18 cellular contexts compared by ENCODE assay signal in the genomic region with DNA sequence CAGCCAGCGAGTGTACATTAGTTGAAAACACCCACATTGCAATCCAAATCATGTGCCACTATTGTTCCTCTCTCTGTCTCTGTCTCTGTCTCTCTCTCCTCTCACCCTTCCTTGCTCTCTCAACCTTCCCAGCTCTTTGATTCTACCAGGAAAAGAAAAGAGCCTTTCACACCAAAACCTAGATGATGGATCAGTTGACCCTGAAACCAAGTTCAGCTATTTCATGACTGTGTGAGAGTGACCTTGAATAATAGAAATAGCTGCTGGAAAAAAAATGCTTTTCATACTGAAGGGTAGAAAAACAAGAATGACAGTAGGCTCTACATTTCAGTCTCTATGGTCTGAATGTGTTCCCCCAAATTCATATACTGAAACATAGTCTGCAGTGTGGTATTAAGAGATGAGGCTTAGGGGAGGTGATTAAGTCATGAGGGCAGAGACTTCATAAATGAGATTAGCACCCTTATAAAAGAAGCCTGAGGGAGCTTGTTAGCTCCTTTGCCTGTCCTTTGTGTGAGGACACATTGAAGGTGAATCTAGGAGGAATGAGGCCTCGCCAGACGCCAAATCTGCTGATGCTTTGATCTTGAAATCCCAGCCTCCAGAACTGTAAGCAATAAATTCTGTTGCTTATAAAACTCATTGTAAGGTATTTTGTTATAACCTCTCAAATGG.
DNase-seq lines count a peak whose midpoint lies in the region; ATAC-seq, FAIRE-seq and TF ChIP-seq lines count a peak whose summit lies in the region.
"Had no signal": no experiment of that assay in that cellular context is flagged by ENCODE, and none has a peak within 500 bp of the region (broad histone marks: within the 10 kb centered on the region; RNA-seq: fewer than 3 reads in every experiment).

No MANE protein-coding gene starts in this region.

- H3K9me3 ChIP-seq in WERI-Rb-1 (ENCODE audit: severe bottlenecking) (no peaks in the 10 kb centered on the region), HepG2 (ENCODE audit: low read length) (no peaks in the 10 kb centered on the region), parathyroid adenoma (ENCODE audit: control insufficient read depth, low read length) (no peaks in the 10 kb centered on the region)

- CTCF ChIA-PET in HepG2 (lab: Yijun Ruan, JAX; ENCODE audit: low intra/inter-chr PET ratio, low total read pairs) = no interaction called here

- TF ChIP-seq POLR2A in HepG2 (IDR thresholded peaks at IDR 0.05; ENCODE audit: insufficient read depth in 1 of 2, low read depth in 2 of 2, low read length in 2 of 2) = no peak

- H3K4me1 ChIP-seq in HepG2 (ENCODE audit: insufficient read depth, low read length) = peaks cover 89% of the 10 kb centered on the region
- H3K4me1 ChIP-seq in parathyroid adenoma = peaks cover 17% of the 10 kb centered on the region

- TF ChIP-seq CTCF in WERI-Rb-1 (IDR thresholded peaks at IDR 0.05; ENCODE audit: low read depth, low read length) = no peak
- TF ChIP-seq CTCF in HepG2 (CRISPR knock-in tag; IDR thresholded peaks at IDR 0.05) = no peak
- no peak for TF ChIP-seq CTCF in parathyroid adenoma (IDR thresholded peaks at IDR 0.05)

- no peaks in the 10 kb centered on the region for H3K4me1 Mint-ChIP-seq in stimulated activated memory B cell treated with anti-CD40 and anti-IgM and Interleukin-4, amounts not matched to agents 10 μg/mL and 1 μg/mL and 100 μg/mL, for 72 hours
- H3K4me1 Mint-ChIP-seq: CD8-positive, alpha-beta memory T cell had no signal

- in situ Hi-C loops in HepG2 (cut with HindIII; ENCODE audit: extremely low pct_ligation_motif_present, low pct_unique_long_range_greater_than_20kb) = no loop called here

- H3K4me3 ChIP-seq in WERI-Rb-1 (ENCODE audit: low read depth, low read length) (no peak overlapping the region), HepG2 (replicated peaks in 1 of 3; ENCODE audit: insufficient read depth in 1 of 3, low read depth in 2 of 3, low read length in 3 of 3) (no peak overlapping the region), parathyroid adenoma (ENCODE audit: low read depth, low read length) (no peak overlapping the region)
- H3K4me3 ChIP-seq: PC-9 had no signal

- no peak overlapping the region; the same call in 1 of the 2 replicates for H3K9ac ChIP-seq in HepG2 (ENCODE audit: insufficient read depth, low read depth, low read length)
- H3K9ac ChIP-seq in parathyroid adenoma = no peak overlapping the region
- H3K9ac ChIP-seq: KMS-11 had no signal

- H3K36me3 Mint-ChIP-seq in stimulated activated memory B cell treated with anti-CD40 and anti-IgM and Interleukin-4, amounts not matched to agents 10 μg/mL and 1 μg/mL and 100 μg/mL, for 72 hours = no peaks in the 10 kb centered on the region
- H3K36me3 Mint-ChIP-seq: CD8-positive, alpha-beta memory T cell had no signal

- H3K9me3 Mint-ChIP-seq in stimulated activated memory B cell treated with anti-CD40 and anti-IgM and Interleukin-4, amounts not matched to agents 10 μg/mL and 1 μg/mL and 100 μg/mL, for 72 hours = peaks cover 4% of the 10 kb centered on the region
- H3K9me3 Mint-ChIP-seq: CD8-positive, alpha-beta memory T cell; H9 had no signal

- no peak overlapping the region for H3K27ac Mint-ChIP-seq in stimulated activated memory B cell treated with anti-CD40 and anti-IgM and Interleukin-4, amounts not matched to agents 10 μg/mL and 1 μg/mL and 100 μg/mL, for 72 hours
- H3K27ac Mint-ChIP-seq: CD8-positive, alpha-beta memory T cell had no signal

- TF ChIP-seq EP300 in HepG2 (IDR thresholded peaks at IDR 0.05; ENCODE audit: low read depth in 2 of 2, low read length in 2 of 2) (peak in 1 of 2 experiments; percentile 54; a peak in 2 of 4 replicates), HepG2 (CRISPR knock-in tag; IDR thresholded peaks at IDR 0.05; ENCODE audit: borderline replicate concordance) (peak; percentile 57; the same call in 1 of the 2 replicates)

- DNase-seq in WERI-Rb-1 = peak; percentile 21
- peak; percentile 92 for DNase-seq in HepG2 (ENCODE audit: low spot score)
- no peak for DNase-seq in activated effector memory CD4-positive, alpha-beta T cell treated with Interleukin-2 at 50 U/mL for 16 hours
- DNase-seq: ACHN; C1 segment of cervical spinal cord; CD8-positive, alpha-beta memory T cell; DMS79; H9; NCI-H1417; NCI-H187 treated with DMSO at 0.1 percent for 48 hours; NCI-H226; NCI-H524; PC-9 had no signal

- H3K36me3 ChIP-seq in WERI-Rb-1 (no peaks in the 10 kb centered on the region), HepG2 (replicated peaks in 1 of 2; ENCODE audit: control insufficient read depth in 1 of 2, insufficient read depth in 2 of 2, low read length in 2 of 2) (no peaks in the 10 kb centered on the region), parathyroid adenoma (ENCODE audit: control insufficient read depth, insufficient read depth, low read length) (no peaks in the 10 kb centered on the region)

- POLR2A ChIA-PET in HepG2 (lab: Yijun Ruan, JAX) = interaction anchor here (1.0 to 1.9 kb wide), 3 partner anchors 26 to 36 kb away, joined by 3 to 15 read pairs (median 11); no protein-coding TSS in a partner anchor

- intact Hi-C loops in HepG2 (cut with micrococcal nuclease; ENCODE audit: unreplicated experiment) = loop anchor here (2.0 to 5.0 kb wide), 2 partner anchors 27 to 37 kb away; no protein-coding TSS in a partner anchor

- peak; percentile 83 for FAIRE-seq in HepG2 (lab: Jason Lieb, UNC)

- no peak overlapping the region for H3K27ac ChIP-seq in WERI-Rb-1
- H3K27ac ChIP-seq in HepG2 (ENCODE audit: extremely low read length, insufficient read depth, low read length) = peak overlapping the region; percentile 57
- peak overlapping the region; percentile 58 for H3K27ac ChIP-seq in parathyroid adenoma
- H3K27ac ChIP-seq: KMS-11, PC-9 had no signal

- H3K4me3 Mint-ChIP-seq in stimulated activated memory B cell treated with anti-CD40 and anti-IgM and Interleukin-4, amounts not matched to agents 10 μg/mL and 1 μg/mL and 100 μg/mL, for 72 hours = no peak overlapping the region
- H3K4me3 Mint-ChIP-seq: CD8-positive, alpha-beta memory T cell; H9 had no signal

- no peak overlapping the region for H2AFZ ChIP-seq in HepG2 (ENCODE audit: low read length)
- H2AFZ ChIP-seq in parathyroid adenoma = peak overlapping the region; percentile 31
- H2AFZ ChIP-seq: PC-9 had no signal

- TF ChIP-seq RAD21 in HepG2 (CRISPR knock-in tag; IDR thresholded peaks at IDR 0.05) = no peak

- ATAC-seq in HepG2 = peak; percentile 68
- no peak for ATAC-seq in GM19351 (IDR thresholded peaks at IDR 0.05; ENCODE audit: unreplicated experiment)
- ATAC-seq in GM21423 (IDR thresholded peaks at IDR 0.05; ENCODE audit: unreplicated experiment) = no peak
- no peak for ATAC-seq in stimulated activated memory B cell treated with anti-CD40 and anti-IgM and Interleukin-4, amounts not matched to agents 10 μg/mL and 1 μg/mL and 100 μg/mL, for 72 hours

- no peaks in the 10 kb centered on the region for H3K79me2 ChIP-seq in HepG2 (ENCODE audit: insufficient read depth, low read length)
- no peaks in the 10 kb centered on the region for H3K79me2 ChIP-seq in parathyroid adenoma

- H3K4me2 ChIP-seq in HepG2 (ENCODE audit: low read depth, low read length) (peak overlapping the region; percentile 20), parathyroid adenoma (ENCODE audit: low read length) (no peak overlapping the region)
- H3K4me2 ChIP-seq: KMS-11, PC-9 had no signal

- BruUV-seq in HepG2 (replicated peaks; lab: Mats Ljungman, UMichigan) = no TSS peak

- H3K27me3 ChIP-seq in WERI-Rb-1 (ENCODE audit: insufficient read depth, low read depth, severe bottlenecking) (no peaks in the 10 kb centered on the region), HepG2 (ENCODE audit: control insufficient read depth in 1 of 2, insufficient read depth in 2 of 2, low read length in 2 of 2) (no peaks in the 10 kb centered on the region), parathyroid adenoma (ENCODE audit: control insufficient read depth, insufficient read depth, low read length) (no peaks in the 10 kb centered on the region)

- no peaks in the 10 kb centered on the region for H3K27me3 Mint-ChIP-seq in stimulated activated memory B cell treated with anti-CD40 and anti-IgM and Interleukin-4, amounts not matched to agents 10 μg/mL and 1 μg/mL and 100 μg/mL, for 72 hours

- 25% methylated on average over 3 of the region's 3 CpGs for WGBS in HepG2 (ENCODE audit: low lambda C conversion rate)

- no peaks in the 10 kb centered on the region for H4K20me1 ChIP-seq in HepG2 (ENCODE audit: insufficient read depth, low read length)

TF ChIP-seq in HepG2, 621 proteins besides CTCF, POLR2A, EP300 and RAD21 (continues in another document):
- TF ChIP-seq IKZF1 (IDR thresholded peaks at IDR 0.05) (no peak), FOXK1 (CRISPR knock-in tag; IDR thresholded peaks at IDR 0.05; ENCODE audit: borderline replicate concordance, low read depth) (no peak), ZNF546 (CRISPR knock-in tag; conservative IDR thresholded peaks at IDR 0.05) (no peak), TBX2 (CRISPR knock-in tag; IDR thresholded peaks at IDR 0.05; ENCODE audit: borderline replicate concordance) (peak; percentile 82), HNRNPK (IDR thresholded peaks at IDR 0.05; ENCODE audit: low read depth, low read length, poor library complexity, severe bottlenecking) (no peak)
- TF ChIP-seq, protein P1, sequence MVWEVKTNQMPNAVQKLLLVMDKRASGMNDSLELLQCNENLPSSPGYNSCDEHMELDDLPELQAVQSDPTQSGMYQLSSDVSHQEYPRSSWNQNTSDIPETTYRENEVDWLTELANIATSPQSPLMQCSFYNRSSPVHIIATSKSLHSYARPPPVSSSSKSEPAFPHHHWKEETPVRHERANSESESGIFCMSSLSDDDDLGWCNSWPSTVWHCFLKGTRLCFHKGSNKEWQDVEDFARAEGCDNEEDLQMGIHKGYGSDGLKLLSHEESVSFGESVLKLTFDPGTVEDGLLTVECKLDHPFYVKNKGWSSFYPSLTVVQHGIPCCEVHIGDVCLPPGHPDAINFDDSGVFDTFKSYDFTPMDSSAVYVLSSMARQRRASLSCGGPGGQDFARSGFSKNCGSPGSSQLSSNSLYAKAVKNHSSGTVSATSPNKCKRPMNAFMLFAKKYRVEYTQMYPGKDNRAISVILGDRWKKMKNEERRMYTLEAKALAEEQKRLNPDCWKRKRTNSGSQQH (CRISPR knock-in tag; IDR thresholded peaks at IDR 0.05; ENCODE audit: low read depth) = no peak
- TF ChIP-seq, protein P2, sequence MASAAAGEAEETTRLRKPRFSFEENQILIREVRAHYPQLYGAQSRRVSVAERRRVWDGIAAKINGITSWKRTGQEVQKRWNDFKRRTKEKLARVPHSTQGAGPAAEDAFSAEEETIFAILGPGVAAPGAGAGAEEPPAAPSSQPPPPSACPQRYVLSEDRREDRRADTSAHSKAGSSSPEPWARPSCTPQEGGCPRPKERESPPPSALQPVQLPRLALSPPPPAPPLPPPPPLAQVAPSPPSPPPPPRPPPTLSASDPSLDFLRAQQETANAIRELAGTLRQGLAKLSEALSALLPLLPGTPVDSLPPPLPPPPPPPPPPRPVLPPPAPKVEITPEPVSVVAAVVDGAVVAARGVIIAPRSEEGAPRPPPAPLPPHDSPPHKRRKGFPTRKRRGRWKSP (CRISPR knock-in tag; IDR thresholded peaks at IDR 0.05) = no peak
- TF ChIP-seq, protein P3, sequence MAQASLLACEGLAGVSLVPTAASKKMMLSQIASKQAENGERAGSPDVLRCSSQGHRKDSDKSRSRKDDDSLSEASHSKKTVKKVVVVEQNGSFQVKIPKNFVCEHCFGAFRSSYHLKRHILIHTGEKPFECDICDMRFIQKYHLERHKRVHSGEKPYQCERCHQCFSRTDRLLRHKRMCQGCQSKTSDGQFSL (CRISPR knock-in tag; IDR thresholded peaks at IDR 0.05) = no peak
